16 cellular contexts compared by ENCODE assay signal in genomic region chr5:1013238-1013947, GRCh38.
"Had no signal": no experiment of that assay in that cellular context is flagged by ENCODE, and none has a peak within 500 bp of the region (broad histone marks: within the 10 kb centered on the region; RNA-seq: fewer than 3 reads in every experiment).

No MANE protein-coding gene starts in this region.

- H3K4me3 ChIP-seq: ascending aorta, gastroesophageal sphincter, neural progenitor cell, ovary, thyroid gland had no signal

- ATAC-seq: activated T-cell treated with anti-CD3 and anti-CD28 coated beads, Interleukin-2, amount 50 U/mL, for 4 hours; gastroesophageal sphincter; left colon had no signal

- H3K36me3 ChIP-seq: ascending aorta, gastroesophageal sphincter, neural progenitor cell, ovary, thyroid gland had no signal

- H3K9me3 ChIP-seq: ascending aorta, gastroesophageal sphincter, ovary, thyroid gland had no signal

- H3K27me3 ChIP-seq: ovary had no signal

- H3K27ac ChIP-seq: ascending aorta, gastroesophageal sphincter, neural progenitor cell, ovary, thyroid gland had no signal

- DNase-seq: activated CD4-positive, alpha-beta T cell treated with anti-CD3 and anti-CD28 coated beads, Interleukin-2, amount 50 U/mL, for 1 hour; activated CD4-positive, CD25-positive, alpha-beta regulatory T cell; activated CD8-positive, alpha-beta memory T cell treated with anti-CD3 and anti-CD28 coated beads, Interleukin-2, amount 50 U/mL, for 4 hours; activated naive CD4-positive, alpha-beta T cell treated with anti-CD3 and anti-CD28 coated beads, Interleukin-2, amount 50 U/mL, for 16 hours; activated T-cell treated with anti-CD3 and anti-CD28 coated beads, Interleukin-2, amount 50 U/mL, for 4 hours; cortex of kidney; effector CD4-positive, alpha-beta T cell; left colon; stimulated activated CD4-positive, alpha-beta T cell treated with anti-CD3 and anti-CD28 coated beads, Interleukin-1b, Interleukin-23, amount 100 ng/mL, for 48 hours; stimulated activated naive CD4-positive, alpha-beta T cell treated with Interleukin-2 at 50 U/mL for 16 hours; T1000; thyroid gland had no signal
